1 cellular context compared by ENCODE assay signal in the genomic region with DNA sequence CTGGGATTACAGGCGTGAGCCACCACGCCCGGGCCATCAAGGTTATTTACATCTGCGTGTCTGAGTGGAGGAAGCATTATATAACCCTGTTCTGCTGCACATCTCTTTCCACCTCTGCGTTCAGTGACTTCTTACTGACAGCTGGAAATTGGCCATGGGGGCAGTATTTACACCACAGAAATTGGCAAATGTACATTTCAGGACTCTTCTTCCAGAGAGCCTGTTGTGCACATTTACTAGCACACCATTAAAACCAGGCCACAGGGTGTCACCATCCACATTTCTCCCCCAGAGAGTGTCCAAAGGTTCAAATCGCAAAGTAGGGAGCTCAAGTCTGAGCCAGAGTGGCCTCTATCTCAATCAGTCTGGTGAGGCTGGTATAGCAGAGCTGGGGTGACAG.
TF ChIP-seq lines count a peak whose summit lies in the region.

No MANE protein-coding gene starts in this region.

TF ChIP-seq in WTC11, 78 proteins besides CTCF, POLR2A, EP300 and RAD21:
- no peak for TF ChIP-seq CBFB (CRISPR knock-in tag; IDR thresholded peaks at IDR 0.05; ENCODE audit: low read depth)
- TF ChIP-seq, protein P1, sequence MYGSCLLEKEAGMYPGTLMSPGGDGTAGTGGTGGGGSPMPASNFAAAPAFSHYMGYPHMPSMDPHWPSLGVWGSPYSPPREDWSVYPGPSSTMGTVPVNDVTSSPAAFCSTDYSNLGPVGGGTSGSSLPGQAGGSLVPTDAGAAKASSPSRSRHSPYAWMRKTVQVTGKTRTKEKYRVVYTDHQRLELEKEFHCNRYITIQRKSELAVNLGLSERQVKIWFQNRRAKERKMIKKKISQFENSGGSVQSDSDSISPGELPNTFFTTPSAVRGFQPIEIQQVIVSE (CRISPR knock-in tag; IDR thresholded peaks at IDR 0.05; ENCODE audit: borderline replicate concordance), result no peak
- no peak for TF ChIP-seq TP53 (CRISPR knock-in tag; IDR thresholded peaks at IDR 0.05)
- no peak for TF ChIP-seq SOX15 (CRISPR knock-in tag; IDR thresholded peaks at IDR 0.05)
- no peak for TF ChIP-seq SMAD3 (CRISPR knock-in tag; IDR thresholded peaks at IDR 0.05; ENCODE audit: borderline replicate concordance)
- TF ChIP-seq TEAD1 (CRISPR knock-in tag; IDR thresholded peaks at IDR 0.05), result no peak
- no peak for TF ChIP-seq RELA (CRISPR knock-in tag; IDR thresholded peaks at IDR 0.05; ENCODE audit: borderline replicate concordance)
- no peak for TF ChIP-seq ZBTB21 (CRISPR knock-in tag; IDR thresholded peaks at IDR 0.05; ENCODE audit: borderline replicate concordance)
- TF ChIP-seq NR1H2 (CRISPR knock-in tag; IDR thresholded peaks at IDR 0.05), result no peak
- TF ChIP-seq ZNF263 (CRISPR knock-in tag; IDR thresholded peaks at IDR 0.05; ENCODE audit: low read depth), result no peak
- no peak for TF ChIP-seq MXD4 (CRISPR knock-in tag; IDR thresholded peaks at IDR 0.05; ENCODE audit: borderline replicate concordance)
- TF ChIP-seq IRF2 (CRISPR knock-in tag; IDR thresholded peaks at IDR 0.05; ENCODE audit: borderline replicate concordance, low read depth), result no peak
- no peak for TF ChIP-seq ZNF317 (CRISPR knock-in tag; IDR thresholded peaks at IDR 0.05; ENCODE audit: borderline replicate concordance, low read depth)
